ENCODE assay signal across 8 cellular contexts in the genomic region with DNA sequence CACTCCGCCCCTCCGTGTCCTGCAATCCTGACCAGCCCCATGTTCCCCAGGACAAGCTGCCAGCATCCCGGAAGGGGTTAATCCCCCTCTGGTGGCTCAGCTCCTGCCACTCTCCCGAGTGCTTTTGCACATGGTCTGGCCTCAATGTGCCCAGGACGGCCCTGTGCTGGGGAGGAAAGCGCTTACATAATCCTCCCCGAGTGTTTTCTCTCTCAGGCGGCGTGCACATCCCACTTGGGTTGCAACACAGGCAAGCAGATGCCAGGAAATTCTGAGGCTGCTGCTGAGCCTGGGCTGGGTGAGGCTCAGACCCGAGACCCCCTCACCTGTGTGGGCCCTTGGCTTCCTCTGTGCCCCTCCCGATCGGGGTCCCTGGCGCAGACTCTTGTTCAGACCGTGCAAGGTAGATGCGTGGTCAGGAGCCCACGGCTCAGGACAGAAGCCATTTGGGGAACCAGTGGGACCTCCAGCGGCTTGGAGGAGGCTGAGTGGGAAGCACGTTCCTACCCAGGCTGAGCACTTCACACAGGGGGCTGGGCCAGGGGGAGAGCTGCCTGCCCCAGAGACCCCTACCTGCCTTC.
DNase-seq lines count a peak whose midpoint lies in the region; ATAC-seq and TF ChIP-seq lines count a peak whose summit lies in the region.
"Not testable (repeated sequence)": the region's sequence is repeated elsewhere in the genome, so short reads cannot be mapped to it uniquely, and the experiment has no call there.

No MANE protein-coding gene starts in this region.

- not testable (repeated sequence) for H3K9me3 ChIP-seq in breast epithelium; gastroesophageal sphincter; right cardiac atrium (ENCODE audit: control insufficient read depth, low read length); tibial artery

- not testable (repeated sequence) for H3K4me3 ChIP-seq in KMS-11 (IDR thresholded peaks at IDR 0.05; ENCODE audit: insufficient read depth, low read depth, low read length); gastroesophageal sphincter; right cardiac atrium (ENCODE audit: low read length); tibial artery
- H3K4me3 ChIP-seq in breast epithelium: peak overlapping the region in 1 of 3 donors; percentile 40

- H3K27me3 ChIP-seq in KMS-11 (ENCODE audit: insufficient read depth, low read depth); breast epithelium; gastroesophageal sphincter; right cardiac atrium (ENCODE audit: control insufficient read depth, insufficient read depth); tibial artery: not testable (repeated sequence)

- H3K27ac ChIP-seq in KMS-11 (peak overlapping the region; percentile 38; the same call in 1 of the 2 replicates), breast epithelium (peak overlapping the region; percentile 68 to 83), gastroesophageal sphincter (peak overlapping the region in 3 of 4 donors; percentile 34 to 71 (median 71)), right cardiac atrium (ENCODE audit: low read length) (peak overlapping the region; percentile 10), tibial artery (peak overlapping the region; percentile 40 to 55)

- H2AFZ ChIP-seq in KMS-11 (ENCODE audit: low read depth): peak overlapping the region; percentile 36

- peak overlapping the region; percentile 94 for H3K4me2 ChIP-seq in KMS-11

- H3K36me3 ChIP-seq in KMS-11 (ENCODE audit: insufficient read depth); breast epithelium; gastroesophageal sphincter; tibial artery: not testable (repeated sequence)

- DNase-seq in AG08395 (ENCODE audit: low spot score) (peak; percentile 6), right cardiac atrium (peak; percentile 67 to 89 (median 84)), midbrain (lab: John Stamatoyannopoulos, UW) (peak; percentile 4), putamen (ENCODE audit: low spot score) (peak; percentile 12), tibial artery (peak; percentile 84 to 86)
- not testable (repeated sequence) for DNase-seq in breast epithelium (ENCODE audit: low spot score in 2 of 2)

- peak overlapping the region; percentile 27; the same call in 1 of the 2 replicates for H3K9ac ChIP-seq in KMS-11

- 39 to 90% methylated on average over 2 to 8 of the region's 18 CpGs for WGBS in gastroesophageal sphincter (ENCODE audit: low coverage in 1 of 2), 2 donors
- WGBS in right cardiac atrium: 50% methylated on average over 18 of the region's 18 CpGs

- intact Hi-C loops in breast epithelium (cut with DNase I; ENCODE audit: low total_unique reads); right cardiac atrium (cut with DNase I); tibial artery (cut with DNase I; ENCODE audit: low total_unique reads): not testable (repeated sequence)

- TF ChIP-seq CTCF in KMS-11 (conservative IDR thresholded peaks at IDR 0.05; ENCODE audit: low read depth, low read length); breast epithelium (IDR thresholded peaks at IDR 0.05); gastroesophageal sphincter (IDR thresholded peaks at IDR 0.05); tibial artery (IDR thresholded peaks at IDR 0.05): not testable (repeated sequence)

- ATAC-seq in gastroesophageal sphincter (peak; percentile 71), right cardiac atrium (peak; percentile 45 to 68)

- peaks cover 25% of the 10 kb centered on the region for H3K4me1 ChIP-seq in KMS-11 (ENCODE audit: low read depth, poor library complexity, severe bottlenecking)
- not testable (repeated sequence) for H3K4me1 ChIP-seq in breast epithelium; right cardiac atrium (ENCODE audit: control insufficient read depth, insufficient read depth, low read length)
- peaks cover 0 to 47% (median 5%) of the 10 kb centered on the region in 3 donors for H3K4me1 ChIP-seq in gastroesophageal sphincter
- H3K4me1 ChIP-seq in tibial artery: peaks cover 0 to 24% (median 15%) of the 10 kb centered on the region in 4 donors

- H3K79me2 ChIP-seq in KMS-11 (ENCODE audit: insufficient read depth, low read depth): not testable (repeated sequence)

- TF ChIP-seq EP300 in gastroesophageal sphincter (IDR thresholded peaks at IDR 0.05): not testable (repeated sequence)

- H4K20me1 ChIP-seq in KMS-11 (ENCODE audit: insufficient read depth): not testable (repeated sequence)

- not testable (repeated sequence) for TF ChIP-seq POLR2A in breast epithelium (IDR thresholded peaks at IDR 0.05); gastroesophageal sphincter (IDR thresholded peaks at IDR 0.05)

Comparison
In these comparisons a context has a peak if more than half of its experiments do, and no peak if none do; other contexts are left out.
1. H3K27ac ChIP-seq: peak in every context shown above with its lines; median percentile 76 in breast epithelium; 71 in gastroesophageal sphincter; 48 in tibial artery; 38 in KMS-11; 10 in right cardiac atrium.